Comparison of ENCODE assay signal across 7 cellular contexts in genomic region chr9:134684941-134685340, GRCh38. TPM values are rescaled to one million over a fixed set of nuclear protein-coding genes. Genes with fewer than 3 reads are reported as not detected.
A peak's percentile ranks its signal among the peaks of the same experiment; 100 is the strongest.
DNase-seq lines count a peak whose midpoint lies in the region; FAIRE-seq and TF ChIP-seq lines count a peak whose summit lies in the region.
"Not testable (repeated sequence)": the region's sequence is repeated elsewhere in the genome, so short reads cannot be mapped to it uniquely, and the experiment has no call there.
"Had no signal": no experiment of that assay in that cellular context is flagged by ENCODE, and none has a peak within 500 bp of the region (broad histone marks: within the 10 kb centered on the region; RNA-seq: fewer than 3 reads in every experiment).

No MANE protein-coding gene starts in this region.

- peak; percentile 62 for FAIRE-seq in GM12892 (lab: Jason Lieb, UNC)
- FAIRE-seq in HTR-8/SVneo (lab: Jason Lieb, UNC), result peak; percentile 98
- FAIRE-seq in astrocyte (lab: Jason Lieb, UNC), result peak; percentile 20
- FAIRE-seq in bronchial epithelial cell (lab: Jason Lieb, UNC), result peak; percentile 99
- peak; percentile 35 for FAIRE-seq in endothelial cell of umbilical vein (lab: Jason Lieb, UNC)

- H3K36me3 Mint-ChIP-seq in astrocyte (ENCODE audit: low read depth, unreplicated experiment), result peaks cover 21% of the 10 kb centered on the region

- not testable (repeated sequence) for H3K4me3 ChIP-seq in astrocyte (ENCODE audit: insufficient read depth, low read depth, low read length); bronchial epithelial cell (ENCODE audit: low read depth, low read length); endothelial cell of umbilical vein (replicated peaks in 1 of 3; ENCODE audit: insufficient read depth in 1 of 3, low read depth in 1 of 3, low read length in 3 of 3); neuronal stem cell (ENCODE audit: low read length in 2 of 2)

- H3K18ac ChIP-seq in neuronal stem cell (ENCODE audit: low read length), result not testable (repeated sequence)

- H3K4me2 ChIP-seq in astrocyte (ENCODE audit: low read length); endothelial cell of umbilical vein (ENCODE audit: insufficient read depth, low read length); neuronal stem cell (ENCODE audit: insufficient read depth, low read length, poor library complexity, severe bottlenecking): not testable (repeated sequence)

- not testable (repeated sequence) for H3K9me1 ChIP-seq in endothelial cell of umbilical vein (replicated peaks; ENCODE audit: control insufficient read depth, extremely low read depth, insufficient read depth, low read length)

- intact Hi-C loops in endothelial cell of umbilical vein (cut with micrococcal nuclease), result not testable (repeated sequence)

- not testable (repeated sequence) for H2BK5ac ChIP-seq in neuronal stem cell (ENCODE audit: low read length)

- dilution Hi-C loops in endothelial cell of umbilical vein (cut with MboI; ENCODE audit: extremely low pct_ligation_motif_present, low sequenced_read_pairs), result not testable (repeated sequence)

- H3K27me3 ChIP-seq in astrocyte (ENCODE audit: insufficient read depth, low read length); bronchial epithelial cell (ENCODE audit: control insufficient read depth, insufficient read depth, low read length); endothelial cell of umbilical vein (ENCODE audit: control insufficient read depth in 2 of 2, insufficient read depth in 2 of 2, low read length in 2 of 2): not testable (repeated sequence)
- H3K27me3 ChIP-seq in neuronal stem cell (ENCODE audit: control insufficient read depth in 3 of 3, insufficient read depth in 3 of 3, low read depth in 1 of 3, low read length in 3 of 3), result peaks cover 0 to 10% (median 0%) of the 10 kb centered on the region in 3 experiments

- not testable (repeated sequence) for H4K91ac ChIP-seq in neuronal stem cell (ENCODE audit: low read depth, low read length, poor library complexity)

- H3K4me1 ChIP-seq in astrocyte (ENCODE audit: insufficient read depth, low read length), result peaks cover 33% of the 10 kb centered on the region
- H3K4me1 ChIP-seq in endothelial cell of umbilical vein (ENCODE audit: control insufficient read depth, extremely low read depth, insufficient read depth, low read length); neuronal stem cell (ENCODE audit: control insufficient read depth in 2 of 2, insufficient read depth in 1 of 2, low read depth in 1 of 2, low read length in 2 of 2): not testable (repeated sequence)

- not testable (repeated sequence) for BruUV-seq in endothelial cell of umbilical vein (replicated peaks; lab: Mats Ljungman, UMichigan)

- not testable (repeated sequence) for H2BK15ac ChIP-seq in neuronal stem cell (ENCODE audit: low read length)

- H3K27ac ChIP-seq in astrocyte (ENCODE audit: low read depth, low read length); endothelial cell of umbilical vein (ENCODE audit: insufficient read depth, low read depth, low read length); neuronal stem cell (replicated peaks; ENCODE audit: low read length): not testable (repeated sequence)

- not testable (repeated sequence) for H4K8ac ChIP-seq in neuronal stem cell (ENCODE audit: low read depth, low read length)

- peaks cover 100% of the 10 kb centered on the region for H4K20me1 ChIP-seq in astrocyte (ENCODE audit: insufficient read depth, low read length)
- not testable (repeated sequence) for H4K20me1 ChIP-seq in endothelial cell of umbilical vein (replicated peaks; ENCODE audit: control insufficient read depth, extremely low read depth, insufficient read depth, low read length)

- H3K14ac ChIP-seq in neuronal stem cell (ENCODE audit: low read length), result not testable (repeated sequence)

- not testable (repeated sequence) for H3K27me3 Mint-ChIP-seq in astrocyte (ENCODE audit: low read depth, unreplicated experiment)

- not testable (repeated sequence) for H2BK120ac ChIP-seq in neuronal stem cell (ENCODE audit: low read depth, low read length)

- not testable (repeated sequence) for H3K9ac ChIP-seq in astrocyte (ENCODE audit: low read length); endothelial cell of umbilical vein (replicated peaks; ENCODE audit: extremely low read depth, insufficient read depth, low read length); neuronal stem cell (ENCODE audit: low read depth, low read length, poor library complexity)

- H3K4me3 Mint-ChIP-seq in astrocyte (ENCODE audit: unreplicated experiment), result not testable (repeated sequence)

- peaks cover 100% of the 10 kb centered on the region for H3K79me2 ChIP-seq in astrocyte (ENCODE audit: insufficient read depth, low read length)
- peaks cover 14% of the 10 kb centered on the region for H3K79me2 ChIP-seq in endothelial cell of umbilical vein (ENCODE audit: control insufficient read depth, insufficient read depth, low read length)

- peaks cover 16% of the 10 kb centered on the region for H3K36me3 ChIP-seq in astrocyte (ENCODE audit: insufficient read depth, low read length)
- H3K36me3 ChIP-seq in bronchial epithelial cell (ENCODE audit: control insufficient read depth, insufficient read depth, low read length); endothelial cell of umbilical vein (ENCODE audit: control insufficient read depth in 2 of 2, extremely low read depth in 1 of 2, insufficient read depth in 2 of 2, low read length in 2 of 2); neuronal stem cell (replicated peaks in 1 of 2; ENCODE audit: control insufficient read depth in 2 of 2, insufficient read depth in 2 of 2, low read length in 2 of 2): not testable (repeated sequence)

- TF ChIP-seq POLR2A in GM12892 (IDR thresholded peaks at IDR 0.05; ENCODE audit: low read depth, low read length); endothelial cell of umbilical vein (IDR thresholded peaks at IDR 0.05; ENCODE audit: low read depth, low read length): not testable (repeated sequence)

- H3K9me3 Mint-ChIP-seq in astrocyte (ENCODE audit: unreplicated experiment), result not testable (repeated sequence)

- not testable (repeated sequence) for H3K9me3 ChIP-seq in astrocyte (ENCODE audit: insufficient read depth, low read depth, low read length); endothelial cell of umbilical vein (replicated peaks; ENCODE audit: control insufficient read depth, insufficient read depth, low read length); neuronal stem cell (replicated peaks in 1 of 2; ENCODE audit: control insufficient read depth in 2 of 2, insufficient read depth in 1 of 2, low read depth in 1 of 2, low read length in 2 of 2)

- not testable (repeated sequence) for H2AFZ ChIP-seq in astrocyte (ENCODE audit: low read depth, low read length); endothelial cell of umbilical vein (ENCODE audit: low read depth, low read length); neuronal stem cell (ENCODE audit: low read length)

- POLR2A ChIA-PET in endothelial cell of umbilical vein (lab: Charles Lee), result not testable (repeated sequence)

- TF ChIP-seq CTCF in astrocyte (IDR thresholded peaks at IDR 0.05; ENCODE audit: insufficient read depth, low read depth, low read length); bronchial epithelial cell (IDR thresholded peaks at IDR 0.05; ENCODE audit: insufficient read depth, low read length, severe bottlenecking); endothelial cell of umbilical vein (IDR thresholded peaks at IDR 0.05; ENCODE audit: extremely low read depth in 1 of 2, insufficient read depth in 1 of 2, low read depth in 1 of 2, low read length in 2 of 2): not testable (repeated sequence)

- H2AK5ac ChIP-seq in neuronal stem cell (ENCODE audit: low read depth, low read length), result not testable (repeated sequence)

- CTCF ChIA-PET in endothelial cell of umbilical vein (lab: Charles Lee), result not testable (repeated sequence)

- not testable (repeated sequence) for DNase-seq in GM12892 (ENCODE audit: insufficient read length); HTR-8/SVneo (ENCODE audit: insufficient read length, low spot score); astrocyte (ENCODE audit: low read depth); bronchial epithelial cell (ENCODE audit: low read depth); endothelial cell of umbilical vein (ENCODE audit: low read depth, low spot score); neuronal stem cell (ENCODE audit: low spot score)

- H3K4me1 Mint-ChIP-seq in astrocyte (ENCODE audit: low read depth, unreplicated experiment), result peaks cover 32% of the 10 kb centered on the region

- H3K27ac Mint-ChIP-seq in astrocyte (ENCODE audit: unreplicated experiment), result not testable (repeated sequence)

- H3K23ac ChIP-seq in neuronal stem cell (ENCODE audit: low read depth, low read length, poor library complexity), result peak overlapping the region; percentile 4

- H3K4ac ChIP-seq in neuronal stem cell (ENCODE audit: low read length), result not testable (repeated sequence)

- H2BK12ac ChIP-seq in neuronal stem cell (ENCODE audit: low read length), result not testable (repeated sequence)

- H3K79me1 ChIP-seq in neuronal stem cell (ENCODE audit: low read depth, low read length), result not testable (repeated sequence)

RNA-seq across cellular contexts. Expression of gene COL5A1, which starts 43.3 kb away (rescaled TPM):
- 3.1 TPM for polyA plus RNA-seq in GM12892 (2012; ENCODE audit: missing spikeins)
- 1,055 and 1,568 TPM in 2 replicates for total RNA-seq in astrocyte
- 0.90 and 6.3 TPM in 2 replicates for total RNA-seq in bronchial epithelial cell
- total RNA-seq in endothelial cell of umbilical vein, result 164 and 175 TPM in 2 replicates
- polyA plus RNA-seq in endothelial cell of umbilical vein, result 97.4 and 102 TPM in 2 replicates
- polyA plus RNA-seq in endothelial cell of umbilical vein (2011; cell fraction: cytosol; rRNA removed), result 104 and 105 TPM in 2 replicates
- polyA plus RNA-seq in endothelial cell of umbilical vein (2011; cell fraction: nucleus; rRNA removed), result 264 and 309 TPM in 2 replicates
- polyA plus RNA-seq in endothelial cell of umbilical vein (2012), result 168 and 382 TPM in 2 replicates
- polyA minus RNA-seq in endothelial cell of umbilical vein, result 111 and 113 TPM in 2 replicates
- 29.8 TPM for polyA minus RNA-seq in endothelial cell of umbilical vein (2011; cell fraction: cytosol; rRNA and poly(A)+ RNA removed)
- 81.2 and 123 TPM in 2 replicates for polyA minus RNA-seq in endothelial cell of umbilical vein (2011; cell fraction: nucleus; rRNA and poly(A)+ RNA removed)
- 10.1 TPM for polyA plus RNA-seq in neuronal stem cell (2013, experiment 1 of 2)
- 10.2 TPM for polyA plus RNA-seq in neuronal stem cell (2013, experiment 2 of 2)
- polyA plus RNA-seq: CD14-positive monocyte had no signal

Comparison
In these comparisons a context has a peak if more than half of its experiments do, and no peak if none do; other contexts are left out.
1. RNA of gene COL5A1, which starts 43.3 kb away (total RNA-seq): 1,055 to 1,568 TPM in astrocyte and 164 to 175 TPM in endothelial cell of umbilical vein; 0.90 to 6.3 TPM in bronchial epithelial cell; every median in the first group is over 10 times any median in the second.